Comparison of ENCODE assay signal across 26 cellular contexts in the genomic region with DNA sequence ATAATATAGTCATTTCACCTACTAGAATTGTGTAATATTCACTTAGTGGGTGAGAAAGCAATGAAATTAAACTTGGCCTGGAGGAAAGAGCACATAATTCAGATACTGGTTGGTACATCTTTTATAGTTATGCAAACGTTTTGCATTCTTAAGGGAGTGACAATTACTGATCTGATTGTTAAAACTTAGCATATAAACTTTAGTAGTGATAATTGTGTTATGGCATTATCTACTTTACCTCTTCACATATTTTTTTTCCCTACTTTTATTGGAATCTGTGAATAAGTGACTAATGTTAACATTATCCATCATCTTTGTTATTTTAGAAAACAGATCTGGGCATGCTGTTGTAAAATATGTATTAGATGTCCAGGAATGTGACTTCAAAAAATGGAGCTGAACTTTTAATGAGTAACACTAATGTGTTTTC.
DNase-seq lines count a peak whose midpoint lies in the region; ATAC-seq and TF ChIP-seq lines count a peak whose summit lies in the region.
"Had no signal": no experiment of that assay in that cellular context is flagged by ENCODE, and none has a peak within 500 bp of the region (broad histone marks: within the 10 kb centered on the region; RNA-seq: fewer than 3 reads in every experiment).

No MANE protein-coding gene starts in this region.

- no peak for ATAC-seq in GM18511 (IDR thresholded peaks at IDR 0.05; ENCODE audit: unreplicated experiment)
- no peak for ATAC-seq in activated CD4-positive, CD25-positive, alpha-beta regulatory T cell treated with anti-CD3 and anti-CD28 coated beads, Interleukin-2, amount 50 U/mL, for 24 hours
- ATAC-seq: effector memory CD8-positive, alpha-beta T cell; sciatic nerve had no signal

- H3K9me3 Mint-ChIP-seq in activated T-helper 2 cell treated with anti-CD3 and anti-CD28 coated beads, Interferon-gamma antibody, Interleukin-2, Interleukin-4, amounts not matched to agents 10 μg/mL and 5 μg/mL and 100 μg/mL, durations not matched to agents 14 hours and 24 hours and 36 hours = no peaks in the 10 kb centered on the region
- H3K9me3 Mint-ChIP-seq: CD4-positive, alpha-beta T cell; nephron progenitor cell; stimulated activated naive CD8-positive, alpha-beta T cell treated with anti-CD3 and anti-CD28 coated beads, Interleukin-15, Interleukin-2, amounts not matched to agents 100 ng/mL and 50 ng/mL, for 24 hours had no signal

- H2AFZ ChIP-seq in osteoblast (ENCODE audit: low read length) = no peak overlapping the region

- no peak overlapping the region for H3K27ac ChIP-seq in osteoblast (ENCODE audit: low read depth, low read length)
- H3K27ac ChIP-seq: esophagus squamous epithelium, thyroid gland had no signal

- H4K20me1 ChIP-seq in osteoblast (ENCODE audit: insufficient read depth, low read length) = no peaks in the 10 kb centered on the region

- no peaks in the 10 kb centered on the region for H3K79me2 ChIP-seq in osteoblast (ENCODE audit: insufficient read depth, low read length)

- no peak for TF ChIP-seq CTCF in choroid plexus epithelial cell (conservative IDR thresholded peaks at IDR 0.05; ENCODE audit: low read depth, low read length)
- TF ChIP-seq CTCF in osteoblast (IDR thresholded peaks at IDR 0.05; ENCODE audit: extremely low read depth, low read depth, low read length) = no peak

- no peaks in the 10 kb centered on the region for H3K9me3 ChIP-seq in osteoblast (ENCODE audit: low read depth, low read length)
- H3K9me3 ChIP-seq: esophagus squamous epithelium, thyroid gland had no signal

- H3K4me1 ChIP-seq in osteoblast (ENCODE audit: insufficient read depth, low read length) = peaks cover 49% of the 10 kb centered on the region
- H3K4me1 ChIP-seq: esophagus squamous epithelium, thyroid gland had no signal

- H3K4me3 Mint-ChIP-seq in activated T-helper 2 cell treated with anti-CD3 and anti-CD28 coated beads, Interferon-gamma antibody, Interleukin-2, Interleukin-4, amounts not matched to agents 10 μg/mL and 5 μg/mL and 100 μg/mL, durations not matched to agents 14 hours and 24 hours and 36 hours (ENCODE audit: low read depth) = no peak overlapping the region
- H3K4me3 Mint-ChIP-seq: activated B cell treated with CpG ODN at 0.5 μM for 24 hours; activated naive CD8-positive, alpha-beta T cell; CD4-positive, alpha-beta T cell; effector memory CD8-positive, alpha-beta T cell; nephron progenitor cell; stimulated activated naive CD8-positive, alpha-beta T cell treated with anti-CD3 and anti-CD28 coated beads, Interleukin-15, Interleukin-2, amounts not matched to agents 100 ng/mL and 50 ng/mL, for 24 hours had no signal

- no peaks in the 10 kb centered on the region for H3K27me3 Mint-ChIP-seq in activated T-helper 2 cell treated with anti-CD3 and anti-CD28 coated beads, Interferon-gamma antibody, Interleukin-2, Interleukin-4, amounts not matched to agents 10 μg/mL and 5 μg/mL and 100 μg/mL, durations not matched to agents 14 hours and 24 hours and 36 hours (ENCODE audit: low read depth)
- H3K27me3 Mint-ChIP-seq: activated B cell treated with CpG ODN at 0.5 μM for 24 hours; activated naive CD8-positive, alpha-beta T cell; CD4-positive, alpha-beta T cell; effector memory CD8-positive, alpha-beta T cell; progenitor cell of endocrine pancreas; stimulated activated naive CD8-positive, alpha-beta T cell treated with anti-CD3 and anti-CD28 coated beads, Interleukin-15, Interleukin-2, amounts not matched to agents 100 ng/mL and 50 ng/mL, for 24 hours had no signal

- H3K36me3 ChIP-seq in osteoblast (ENCODE audit: insufficient read depth, low read length) = no peaks in the 10 kb centered on the region
- H3K36me3 ChIP-seq: esophagus squamous epithelium, thyroid gland had no signal

- DNase-seq in EH (ENCODE audit: low read depth) = peak; percentile 61
- peak; percentile 45 for DNase-seq in NCI-H226
- peak; percentile 21 for DNase-seq in choroid plexus epithelial cell (ENCODE audit: low read depth)
- no peak for DNase-seq in osteoblast (ENCODE audit: insufficient read length, low spot score, missing footprints)
- no peak for DNase-seq in activated naive CD4-positive, alpha-beta T cell treated with Interleukin-2 at 50 U/mL for 16 hours
- no peak for DNase-seq in activated T-helper 2 cell treated with anti-CD3 and anti-CD28 coated beads, Interferon-gamma antibody, Interleukin-2, Interleukin-4, amounts not matched to agents 10 μg/mL and 5 μg/mL and 100 μg/mL, durations not matched to agents 14 hours and 24 hours and 36 hours (ENCODE audit: low spot score)
- DNase-seq: activated B cell treated with CpG ODN at 0.5 μM for 24 hours; activated CD4-positive, alpha-beta T cell treated with anti-CD3 and anti-CD28 coated beads, Interleukin-2, amount 50 U/mL, for 4 hours; CD4-positive, alpha-beta T cell; effector memory CD8-positive, alpha-beta T cell; esophagus squamous epithelium; GDM1; hypothalamus; Karpas-422; NCI-H1092 treated with DMSO at 0.1 percent for 48 hours; NCI-H2029; nephron progenitor cell; SHP77 treated with DMSO at 0.1 percent for 48 hours; stimulated activated CD4-positive, alpha-beta T cell treated with anti-CD3 and anti-CD28 coated beads, Interleukin-15, amount 100 ng/mL, for 24 hours; thyroid gland had no signal

- peak overlapping the region; percentile 6 for H3K4me2 ChIP-seq in osteoblast (ENCODE audit: insufficient read depth, low read length)

- H3K27ac Mint-ChIP-seq in activated T-helper 2 cell treated with anti-CD3 and anti-CD28 coated beads, Interferon-gamma antibody, Interleukin-2, Interleukin-4, amounts not matched to agents 10 μg/mL and 5 μg/mL and 100 μg/mL, durations not matched to agents 14 hours and 24 hours and 36 hours = no peak overlapping the region
- H3K27ac Mint-ChIP-seq: activated B cell treated with CpG ODN at 0.5 μM for 24 hours; activated naive CD8-positive, alpha-beta T cell; CD4-positive, alpha-beta T cell; effector memory CD8-positive, alpha-beta T cell; nephron progenitor cell; progenitor cell of endocrine pancreas; stimulated activated naive CD8-positive, alpha-beta T cell treated with anti-CD3 and anti-CD28 coated beads, Interleukin-15, Interleukin-2, amounts not matched to agents 100 ng/mL and 50 ng/mL, for 24 hours had no signal

- intact Hi-C loops in activated T-helper 2 cell treated with anti-CD3 and anti-CD28 coated beads, Interferon-gamma antibody, Interleukin-2, Interleukin-4, amounts not matched to agents 10 μg/mL and 5 μg/mL and 100 μg/mL, durations not matched to agents 14 hours and 24 hours and 36 hours (cut with micrococcal nuclease) = no loop called here

- H3K4me3 ChIP-seq in choroid plexus epithelial cell (ENCODE audit: low read depth, low read length) (no peak overlapping the region), osteoblast (ENCODE audit: insufficient read depth, low read length) (no peak overlapping the region)
- H3K4me3 ChIP-seq: esophagus squamous epithelium, thyroid gland had no signal

- no peaks in the 10 kb centered on the region for H3K4me1 Mint-ChIP-seq in activated T-helper 2 cell treated with anti-CD3 and anti-CD28 coated beads, Interferon-gamma antibody, Interleukin-2, Interleukin-4, amounts not matched to agents 10 μg/mL and 5 μg/mL and 100 μg/mL, durations not matched to agents 14 hours and 24 hours and 36 hours (ENCODE audit: low read depth)
- H3K4me1 Mint-ChIP-seq: activated B cell treated with CpG ODN at 0.5 μM for 24 hours had no signal

- H3K36me3 Mint-ChIP-seq in activated T-helper 2 cell treated with anti-CD3 and anti-CD28 coated beads, Interferon-gamma antibody, Interleukin-2, Interleukin-4, amounts not matched to agents 10 μg/mL and 5 μg/mL and 100 μg/mL, durations not matched to agents 14 hours and 24 hours and 36 hours (ENCODE audit: low read depth) = no peaks in the 10 kb centered on the region
- H3K36me3 Mint-ChIP-seq: activated naive CD8-positive, alpha-beta T cell had no signal

- no peaks in the 10 kb centered on the region for H3K27me3 ChIP-seq in osteoblast (ENCODE audit: insufficient read depth, low read length)
- H3K27me3 ChIP-seq: esophagus squamous epithelium, thyroid gland had no signal

Comparison
In these comparisons a context has a peak if more than half of its experiments do, and no peak if none do; other contexts are left out.
1. DNase-seq: peak in EH (single experiment), NCI-H226 (single experiment) and choroid plexus epithelial cell (single experiment); none in osteoblast (single experiment), activated naive CD4-positive, alpha-beta T cell treated with Interleukin-2 at 50 U/mL for 16 hours (single experiment) and activated T-helper 2 cell treated with anti-CD3 and anti-CD28 coated beads, Interferon-gamma antibody, Interleukin-2, Interleukin-4, amounts not matched to agents 10 μg/mL and 5 μg/mL and 100 μg/mL, durations not matched to agents 14 hours and 24 hours and 36 hours (single experiment).